1 cellular context compared by ENCODE assay signal in the genomic region with DNA sequence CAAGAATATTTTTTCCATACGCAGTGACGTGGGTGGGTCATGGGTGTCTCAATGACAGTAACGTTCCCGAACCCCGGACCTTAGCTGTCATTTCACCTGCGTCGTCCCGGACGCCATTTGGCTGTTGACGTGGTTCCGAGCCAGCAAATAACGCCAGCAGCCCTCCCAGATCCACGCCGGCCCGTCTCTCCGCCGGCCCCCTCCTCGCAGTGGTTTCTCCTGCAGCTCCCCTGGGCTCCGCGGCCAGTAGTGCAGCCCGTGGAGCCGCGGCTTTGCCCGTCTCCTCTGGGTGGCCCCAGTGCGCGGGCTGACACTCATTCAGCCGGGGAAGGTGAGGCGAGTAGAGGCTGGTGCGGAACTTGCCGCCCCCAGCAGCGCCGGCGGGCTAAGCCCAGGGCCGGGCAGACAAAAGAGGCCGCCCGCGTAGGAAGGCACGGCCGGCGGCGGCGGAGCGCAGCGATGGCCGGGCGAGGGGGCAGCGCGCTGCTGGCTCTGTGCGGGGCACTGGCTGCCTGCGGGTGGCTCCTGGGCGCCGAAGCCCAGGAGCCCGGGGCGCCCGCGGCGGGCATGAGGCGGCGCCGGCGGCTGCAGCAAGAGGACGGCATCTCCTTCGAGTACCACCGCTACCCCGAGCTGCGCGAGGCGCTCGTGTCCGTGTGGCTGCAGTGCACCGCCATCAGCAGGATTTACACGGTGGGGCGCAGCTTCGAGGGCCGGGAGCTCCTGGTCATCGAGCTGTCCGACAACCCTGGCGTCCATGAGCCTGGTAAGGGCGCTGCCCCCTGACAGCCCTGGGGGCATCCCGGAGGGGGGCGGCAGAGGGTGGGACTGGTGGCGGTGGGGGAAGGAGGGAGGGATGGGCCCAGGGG.
TF ChIP-seq lines count a peak whose summit lies in the region.

TSS of gene CPE (plus strand) at position 246 of the 869 bp plus-strand sequence. CDS start at position 460, 214 bp downstream.

TF ChIP-seq in HCT116, 20 proteins besides CTCF, POLR2A, EP300 and RAD21 (continued from another document):
- TF ChIP-seq POLR2AphosphoS5 (IDR thresholded peaks at IDR 0.05; ENCODE audit: low read depth, low read length) = peak; percentile 79
- TF ChIP-seq ZFX (IDR thresholded peaks at IDR 0.05) = peak; percentile 47; the same call in 1 of the 2 replicates
- TF ChIP-seq EGR1 (IDR thresholded peaks at IDR 0.05; ENCODE audit: low read depth) = peak; percentile 44; the same call in 1 of the 2 replicates
- TF ChIP-seq SIN3A (IDR thresholded peaks at IDR 0.05; ENCODE audit: low read depth) = no peak
- TF ChIP-seq YY1 (IDR thresholded peaks at IDR 0.05; ENCODE audit: extremely low read depth, insufficient replicate concordance, low read depth, low read length) = no peak
- TF ChIP-seq SP1 (IDR thresholded peaks at IDR 0.05; ENCODE audit: low read depth) = peak; percentile 45; the same call in 1 of the 2 replicates
- no peak for TF ChIP-seq REST (IDR thresholded peaks at IDR 0.05; ENCODE audit: low read depth)
- no peak for TF ChIP-seq ATF3 (IDR thresholded peaks at IDR 0.05)
- TF ChIP-seq, protein P1, sequence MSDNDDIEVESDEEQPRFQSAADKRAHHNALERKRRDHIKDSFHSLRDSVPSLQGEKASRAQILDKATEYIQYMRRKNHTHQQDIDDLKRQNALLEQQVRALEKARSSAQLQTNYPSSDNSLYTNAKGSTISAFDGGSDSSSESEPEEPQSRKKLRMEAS (IDR thresholded peaks at IDR 0.05) = peak; percentile 67
- no peak for TF ChIP-seq SRF (IDR thresholded peaks at IDR 0.05; ENCODE audit: low read depth)
